In the genomic region with DNA sequence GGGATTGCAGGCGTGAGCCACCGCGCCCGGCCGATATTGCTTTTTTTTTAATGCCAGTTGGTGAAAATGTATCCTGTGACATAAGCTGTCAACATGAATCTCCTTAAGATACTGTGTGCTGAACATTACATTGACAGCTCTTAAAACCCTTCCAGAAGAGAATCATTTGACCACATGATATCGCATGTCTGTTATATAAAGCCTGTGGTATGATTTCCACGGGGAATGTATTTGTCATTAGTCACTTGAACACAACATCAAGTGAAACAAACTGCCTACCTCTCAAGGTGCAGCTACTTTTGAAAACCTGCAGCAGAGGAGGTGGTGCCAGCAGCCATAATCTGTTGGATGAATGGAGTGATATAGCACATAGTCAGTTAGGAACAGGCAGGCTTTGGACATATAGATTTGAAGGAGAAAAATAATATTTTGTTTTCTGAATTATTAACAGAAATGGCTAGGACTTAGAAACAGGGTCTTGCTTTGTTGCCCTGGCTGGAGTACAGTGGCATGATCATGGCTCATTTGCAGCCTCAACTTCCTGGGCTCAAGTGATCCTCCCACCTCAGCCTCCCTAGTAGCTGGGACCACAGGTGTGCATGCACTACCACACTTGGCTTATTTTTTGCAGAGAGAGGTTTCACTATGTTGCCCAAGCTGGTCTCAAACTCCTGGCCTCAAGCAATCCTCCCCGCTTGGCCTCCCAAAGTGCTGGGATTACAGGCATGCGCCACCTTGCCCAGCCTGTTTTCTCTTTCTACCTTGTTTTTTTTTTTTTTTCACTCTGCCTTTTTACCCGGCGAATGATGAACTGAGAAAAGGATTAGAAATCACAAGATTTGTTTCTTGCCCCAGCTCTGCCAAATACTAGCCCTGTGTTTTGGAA, we compare ENCODE assay signal across 8 cellular contexts.
DNase-seq lines count a peak whose midpoint lies in the region; ATAC-seq and TF ChIP-seq lines count a peak whose summit lies in the region.

No MANE protein-coding gene starts in this region.

- ATAC-seq in GM19438 (IDR thresholded peaks at IDR 0.05; ENCODE audit: low read depth, unreplicated experiment): peak; percentile 21

- H2AFZ ChIP-seq in parathyroid adenoma: peak overlapping the region; percentile 11

- H3K4me2 ChIP-seq in parathyroid adenoma (ENCODE audit: low read length): peak overlapping the region; percentile 33

- H3K4me1 ChIP-seq in parathyroid adenoma: no peaks in the 10 kb centered on the region

- DNase-seq in dorsolateral prefrontal cortex (no peak), posterior cingulate gyrus (no peak), foreskin melanocyte (no peak), globus pallidus (ENCODE audit: low spot score) (no peak), AG08395 (ENCODE audit: low spot score) (no peak)

- H3K4me3 ChIP-seq in dorsolateral prefrontal cortex (peak overlapping the region; percentile 7 to 68 (median 48)), parathyroid adenoma (ENCODE audit: low read depth, low read length) (no peak overlapping the region)

- H3K27me3 ChIP-seq in dorsolateral prefrontal cortex: no peaks in the 10 kb centered on the region
- no peaks in the 10 kb centered on the region for H3K27me3 ChIP-seq in parathyroid adenoma (ENCODE audit: control insufficient read depth, insufficient read depth, low read length)

- peak overlapping the region; percentile 63 for H3K27ac ChIP-seq in KOPT-K1 (ENCODE audit: low read depth, low read length, poor library complexity, severe bottlenecking)
- H3K27ac ChIP-seq in dorsolateral prefrontal cortex: peak overlapping the region; percentile 16 to 93 (median 82)
- peak overlapping the region; percentile 1 for H3K27ac ChIP-seq in parathyroid adenoma

- H3K9me3 ChIP-seq in KOPT-K1 (ENCODE audit: insufficient read depth, low read length, poor library complexity, severe bottlenecking) (no peaks in the 10 kb centered on the region), parathyroid adenoma (ENCODE audit: control insufficient read depth, low read length) (no peaks in the 10 kb centered on the region)

- no peaks in the 10 kb centered on the region for H3K79me2 ChIP-seq in parathyroid adenoma

- TF ChIP-seq CTCF in dorsolateral prefrontal cortex (IDR thresholded peaks at IDR 0.05 in 54 of 56, conservative IDR thresholded peaks at IDR 0.05 in 2 of 56; ENCODE audit: low read depth in 1 of 56, partially characterized antibody in 56 of 56) (no peak), parathyroid adenoma (IDR thresholded peaks at IDR 0.05) (no peak)

- no peaks in the 10 kb centered on the region for H3K36me3 ChIP-seq in KOPT-K1 (ENCODE audit: insufficient read depth, low read length)
- no peaks in the 10 kb centered on the region for H3K36me3 ChIP-seq in parathyroid adenoma (ENCODE audit: control insufficient read depth, insufficient read depth, low read length)

- no peak overlapping the region for H3K9ac ChIP-seq in parathyroid adenoma

- intact Hi-C loops in dorsolateral prefrontal cortex (cut with DNase I) (no loop called here), posterior cingulate gyrus (cut with DNase I) (no loop called here)

Comparison
In these comparisons a context has a peak if more than half of its experiments do, and no peak if none do; other contexts are left out.
1. H3K27ac ChIP-seq: peak in every context shown above with its lines; median percentile 82 in dorsolateral prefrontal cortex; 63 in KOPT-K1; 1 in parathyroid adenoma.